In the genomic region with DNA sequence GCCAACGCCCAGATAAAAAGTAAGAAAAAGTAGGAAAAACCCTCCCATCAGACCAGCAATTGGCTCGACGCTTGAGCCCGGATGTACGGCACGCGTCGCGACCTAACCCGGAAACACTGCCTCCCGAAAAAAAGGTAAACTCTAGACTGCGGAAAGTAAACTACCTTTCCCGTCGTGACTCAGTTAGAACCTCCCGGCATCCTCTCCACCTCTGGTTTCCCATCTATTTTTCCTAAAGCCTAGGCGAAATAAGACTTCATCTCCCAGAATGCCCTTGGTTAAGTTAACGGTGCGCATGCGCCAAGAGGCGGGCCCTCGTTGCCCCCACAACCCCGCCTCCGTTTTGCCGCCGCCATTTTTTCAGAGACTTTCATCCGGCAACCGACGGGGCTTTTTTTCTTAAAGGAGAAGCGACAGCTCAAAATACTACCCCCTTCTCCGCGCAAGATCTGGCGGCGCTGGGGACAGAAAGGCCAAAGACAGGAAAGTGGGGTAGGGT, we compare ENCODE assay signal across 1 cellular context.
A peak's percentile ranks its signal among the peaks of the same experiment; 100 is the strongest.
TF ChIP-seq lines count a peak whose summit lies in the region.

No MANE protein-coding gene starts in this region.

TF ChIP-seq in HepG2, 621 proteins besides CTCF, POLR2A, EP300 and RAD21 (continued from another document and continues in another):
- TF ChIP-seq, protein P1, sequence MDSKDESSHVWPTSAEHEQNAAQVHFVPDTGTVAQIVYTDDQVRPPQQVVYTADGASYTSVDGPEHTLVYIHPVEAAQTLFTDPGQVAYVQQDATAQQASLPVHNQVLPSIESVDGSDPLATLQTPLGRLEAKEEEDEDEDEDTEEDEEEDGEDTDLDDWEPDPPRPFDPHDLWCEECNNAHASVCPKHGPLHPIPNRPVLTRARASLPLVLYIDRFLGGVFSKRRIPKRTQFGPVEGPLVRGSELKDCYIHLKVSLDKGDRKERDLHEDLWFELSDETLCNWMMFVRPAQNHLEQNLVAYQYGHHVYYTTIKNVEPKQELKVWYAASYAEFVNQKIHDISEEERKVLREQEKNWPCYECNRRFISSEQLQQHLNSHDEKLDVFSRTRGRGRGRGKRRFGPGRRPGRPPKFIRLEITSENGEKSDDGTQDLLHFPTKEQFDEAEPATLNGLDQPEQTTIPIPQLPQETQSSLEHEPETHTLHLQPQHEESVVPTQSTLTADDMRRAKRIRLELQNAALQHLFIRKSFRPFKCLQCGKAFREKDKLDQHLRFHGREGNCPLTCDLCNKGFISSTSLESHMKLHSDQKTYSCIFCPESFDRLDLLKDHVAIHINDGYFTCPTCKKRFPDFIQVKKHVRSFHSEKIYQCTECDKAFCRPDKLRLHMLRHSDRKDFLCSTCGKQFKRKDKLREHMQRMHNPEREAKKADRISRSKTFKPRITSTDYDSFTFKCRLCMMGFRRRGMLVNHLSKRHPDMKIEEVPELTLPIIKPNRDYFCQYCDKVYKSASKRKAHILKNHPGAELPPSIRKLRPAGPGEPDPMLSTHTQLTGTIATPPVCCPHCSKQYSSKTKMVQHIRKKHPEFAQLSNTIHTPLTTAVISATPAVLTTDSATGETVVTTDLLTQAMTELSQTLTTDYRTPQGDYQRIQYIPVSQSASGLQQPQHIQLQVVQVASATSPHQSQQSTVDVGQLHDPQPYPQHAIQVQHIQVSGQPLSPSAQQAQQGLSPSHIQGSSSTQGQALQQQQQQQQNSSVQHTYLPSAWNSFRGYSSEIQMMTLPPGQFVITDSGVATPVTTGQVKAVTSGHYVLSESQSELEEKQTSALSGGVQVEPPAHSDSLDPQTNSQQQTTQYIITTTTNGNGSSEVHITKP (CRISPR knock-in tag; IDR thresholded peaks at IDR 0.05; ENCODE audit: low read depth): 0 out of 2 replicates have a peak, but pooled peaks have one; percentile 15
- TF ChIP-seq ZUFSP (CRISPR knock-in tag; IDR thresholded peaks at IDR 0.05; ENCODE audit: borderline replicate concordance): no peak
- TF ChIP-seq ZNF143 (CRISPR knock-in tag; IDR thresholded peaks at IDR 0.05): peak; percentile 95
- peak; percentile 25; the same call in 1 of the 2 replicates for TF ChIP-seq RFXAP (CRISPR knock-in tag; IDR thresholded peaks at IDR 0.05; ENCODE audit: borderline replicate concordance)
- TF ChIP-seq CENPT (CRISPR knock-in tag; IDR thresholded peaks at IDR 0.05; ENCODE audit: low read depth): no peak
- no peak for TF ChIP-seq ZNF333 (CRISPR knock-in tag; IDR thresholded peaks at IDR 0.05; ENCODE audit: borderline replicate concordance)
- TF ChIP-seq ZNF317 (CRISPR knock-in tag; IDR thresholded peaks at IDR 0.05): no peak
- TF ChIP-seq SNAI1 (CRISPR knock-in tag; IDR thresholded peaks at IDR 0.05; ENCODE audit: borderline replicate concordance): no peak
- no peak for TF ChIP-seq ATF2 (CRISPR knock-in tag; IDR thresholded peaks at IDR 0.05)
- 0 out of 2 replicates have a peak, but pooled peaks have one; percentile 26 for TF ChIP-seq IRF9 (CRISPR knock-in tag; IDR thresholded peaks at IDR 0.05; ENCODE audit: borderline replicate concordance)
- TF ChIP-seq FOXK2 (IDR thresholded peaks at IDR 0.05): peak; percentile 90
- peak; percentile 23; the same call in 1 of the 2 replicates for TF ChIP-seq BRD4 (CRISPR knock-in tag; IDR thresholded peaks at IDR 0.05)
- TF ChIP-seq KAT8 (CRISPR knock-in tag; IDR thresholded peaks at IDR 0.05): peak; percentile 89
- 0 out of 2 replicates have a peak, but pooled peaks have one; percentile 81 for TF ChIP-seq SPEN (CRISPR knock-in tag; IDR thresholded peaks at IDR 0.05; ENCODE audit: low read depth)
- peak; percentile 45; the same call in 1 of the 2 replicates for TF ChIP-seq ZNF670 (CRISPR knock-in tag; IDR thresholded peaks at IDR 0.05; ENCODE audit: borderline replicate concordance)
- TF ChIP-seq ARHGAP35 (CRISPR knock-in tag; IDR thresholded peaks at IDR 0.05; ENCODE audit: borderline replicate concordance): no peak
- no peak for TF ChIP-seq USF2 (IDR thresholded peaks at IDR 0.05; ENCODE audit: low read depth, low read length)
- TF ChIP-seq USF2 (CRISPR knock-in tag; IDR thresholded peaks at IDR 0.05; ENCODE audit: borderline replicate concordance): no peak
- TF ChIP-seq, protein P2, sequence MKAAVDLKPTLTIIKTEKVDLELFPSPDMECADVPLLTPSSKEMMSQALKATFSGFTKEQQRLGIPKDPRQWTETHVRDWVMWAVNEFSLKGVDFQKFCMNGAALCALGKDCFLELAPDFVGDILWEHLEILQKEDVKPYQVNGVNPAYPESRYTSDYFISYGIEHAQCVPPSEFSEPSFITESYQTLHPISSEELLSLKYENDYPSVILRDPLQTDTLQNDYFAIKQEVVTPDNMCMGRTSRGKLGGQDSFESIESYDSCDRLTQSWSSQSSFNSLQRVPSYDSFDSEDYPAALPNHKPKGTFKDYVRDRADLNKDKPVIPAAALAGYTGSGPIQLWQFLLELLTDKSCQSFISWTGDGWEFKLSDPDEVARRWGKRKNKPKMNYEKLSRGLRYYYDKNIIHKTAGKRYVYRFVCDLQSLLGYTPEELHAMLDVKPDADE (CRISPR knock-in tag; IDR thresholded peaks at IDR 0.05): no peak
- TF ChIP-seq ZSCAN9 (CRISPR knock-in tag; IDR thresholded peaks at IDR 0.05; ENCODE audit: borderline replicate concordance): no peak
- peak; percentile 67 for TF ChIP-seq NFYB (CRISPR knock-in tag; IDR thresholded peaks at IDR 0.05)
- TF ChIP-seq SRSF9 (IDR thresholded peaks at IDR 0.05; ENCODE audit: borderline replicate concordance, insufficient read depth, low read depth, low read length, poor library complexity, severe bottlenecking): no peak
- 0 out of 2 replicates have a peak, but pooled peaks have one; percentile 34 for TF ChIP-seq SRF (IDR thresholded peaks at IDR 0.05; ENCODE audit: low read depth, low read length)
- no peak for TF ChIP-seq TGIF2 (CRISPR knock-in tag; IDR thresholded peaks at IDR 0.05)
- TF ChIP-seq YY1 (IDR thresholded peaks at IDR 0.05; ENCODE audit: insufficient read depth, insufficient replicate concordance, low read depth, low read length): peak; percentile 95
- no peak for TF ChIP-seq NFIC (IDR thresholded peaks at IDR 0.05; ENCODE audit: low read length)
- TF ChIP-seq PHF21A (CRISPR knock-in tag; IDR thresholded peaks at IDR 0.05): peak; percentile 63; the same call in 1 of the 2 replicates
- no peak for TF ChIP-seq PCBP1 (IDR thresholded peaks at IDR 0.05; ENCODE audit: borderline replicate concordance, low read depth, low read length)
- TF ChIP-seq FOXJ3 (CRISPR knock-in tag; IDR thresholded peaks at IDR 0.05; ENCODE audit: borderline replicate concordance): peak; percentile 61; the same call in 1 of the 2 replicates
- no peak for TF ChIP-seq FOSL1 (CRISPR knock-in tag; IDR thresholded peaks at IDR 0.05; ENCODE audit: borderline replicate concordance)
- no peak for TF ChIP-seq IKZF1 (IDR thresholded peaks at IDR 0.05)
- TF ChIP-seq ELK4 (CRISPR knock-in tag; IDR thresholded peaks at IDR 0.05; ENCODE audit: borderline replicate concordance): no peak
- TF ChIP-seq CCDC6 (CRISPR knock-in tag; IDR thresholded peaks at IDR 0.05): peak; percentile 83
- TF ChIP-seq ZFP41 (CRISPR knock-in tag; IDR thresholded peaks at IDR 0.05; ENCODE audit: borderline replicate concordance): no peak
- 0 out of 2 replicates have a peak, but pooled peaks have one; percentile 1 for TF ChIP-seq ZNF256 (CRISPR knock-in tag; conservative IDR thresholded peaks at IDR 0.05)
- TF ChIP-seq ZNF18 (CRISPR knock-in tag; IDR thresholded peaks at IDR 0.05; ENCODE audit: insufficient replicate concordance): peak; percentile 14
- TF ChIP-seq EED (CRISPR knock-in tag; IDR thresholded peaks at IDR 0.05): no peak
- peak; percentile 21 for TF ChIP-seq PTBP1 (IDR thresholded peaks at IDR 0.05; ENCODE audit: low read depth, low read length, poor library complexity, severe bottlenecking)
- TF ChIP-seq MAF1 (CRISPR knock-in tag; IDR thresholded peaks at IDR 0.05; ENCODE audit: borderline replicate concordance): no peak
- no peak; the same call in 1 of the 2 replicates for TF ChIP-seq ZNF747 (CRISPR knock-in tag; IDR thresholded peaks at IDR 0.05; ENCODE audit: borderline replicate concordance)
- no peak for TF ChIP-seq MIXL1 (CRISPR knock-in tag; IDR thresholded peaks at IDR 0.05)
- TF ChIP-seq SP2 (CRISPR knock-in tag; IDR thresholded peaks at IDR 0.05): peak; percentile 76
- no peak for TF ChIP-seq HNF4A (CRISPR knock-in tag; IDR thresholded peaks at IDR 0.05)
- TF ChIP-seq ZNF576 (CRISPR knock-in tag; IDR thresholded peaks at IDR 0.05): no peak
- no peak for TF ChIP-seq PPARG (CRISPR knock-in tag; conservative IDR thresholded peaks at IDR 0.05)
- TF ChIP-seq MXI1 (IDR thresholded peaks at IDR 0.05; ENCODE audit: borderline replicate concordance, low read depth, low read length): peak; percentile 24; the same call in 1 of the 3 replicates
- TF ChIP-seq, protein P3, sequence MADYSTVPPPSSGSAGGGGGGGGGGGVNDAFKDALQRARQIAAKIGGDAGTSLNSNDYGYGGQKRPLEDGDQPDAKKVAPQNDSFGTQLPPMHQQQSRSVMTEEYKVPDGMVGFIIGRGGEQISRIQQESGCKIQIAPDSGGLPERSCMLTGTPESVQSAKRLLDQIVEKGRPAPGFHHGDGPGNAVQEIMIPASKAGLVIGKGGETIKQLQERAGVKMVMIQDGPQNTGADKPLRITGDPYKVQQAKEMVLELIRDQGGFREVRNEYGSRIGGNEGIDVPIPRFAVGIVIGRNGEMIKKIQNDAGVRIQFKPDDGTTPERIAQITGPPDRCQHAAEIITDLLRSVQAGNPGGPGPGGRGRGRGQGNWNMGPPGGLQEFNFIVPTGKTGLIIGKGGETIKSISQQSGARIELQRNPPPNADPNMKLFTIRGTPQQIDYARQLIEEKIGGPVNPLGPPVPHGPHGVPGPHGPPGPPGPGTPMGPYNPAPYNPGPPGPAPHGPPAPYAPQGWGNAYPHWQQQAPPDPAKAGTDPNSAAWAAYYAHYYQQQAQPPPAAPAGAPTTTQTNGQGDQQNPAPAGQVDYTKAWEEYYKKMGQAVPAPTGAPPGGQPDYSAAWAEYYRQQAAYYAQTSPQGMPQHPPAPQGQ (CRISPR knock-in tag; IDR thresholded peaks at IDR 0.05; ENCODE audit: borderline replicate concordance): no peak
